In the genomic region with DNA sequence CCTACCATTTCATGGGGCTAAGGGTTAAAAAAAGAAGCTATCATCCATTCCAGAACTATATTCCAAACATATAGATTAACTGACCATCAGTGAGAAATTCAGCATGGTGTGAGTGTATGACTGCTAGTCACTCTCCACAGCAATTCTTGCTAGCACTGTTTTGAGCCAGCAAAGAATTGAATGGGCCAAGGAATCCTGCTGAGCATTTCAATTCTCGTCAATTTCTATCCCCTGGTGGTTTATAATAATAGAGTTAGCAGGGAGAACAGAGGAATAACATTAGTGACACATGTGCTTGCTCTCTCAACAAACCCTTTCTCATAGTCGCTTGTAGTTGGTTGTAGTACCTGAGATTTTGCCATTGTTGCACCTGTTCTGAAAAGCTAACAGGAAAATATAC, we compare ENCODE assay signal across 23 cellular contexts. TPM values are rescaled to one million over a fixed set of nuclear protein-coding genes. Genes with fewer than 3 reads are reported as not detected.
DNase-seq lines count a peak whose midpoint lies in the region; ATAC-seq and TF ChIP-seq lines count a peak whose summit lies in the region.
"Had no signal": no experiment of that assay in that cellular context is flagged by ENCODE, and none has a peak within 500 bp of the region (broad histone marks: within the 10 kb centered on the region; RNA-seq: fewer than 3 reads in every experiment).

No MANE protein-coding gene starts in this region.

- H2AFZ ChIP-seq in GM23338 = no peak overlapping the region

- H2BK15ac ChIP-seq in mesendoderm (replicated peaks; ENCODE audit: low read depth) = no peak overlapping the region

- H3K27ac Mint-ChIP-seq in GM23338 = 0 out of 2 replicates have a peak overlapping the region, but pooled peaks have one; percentile 13
- no peak overlapping the region for H3K27ac Mint-ChIP-seq in activated naive CD8-positive, alpha-beta T cell treated with anti-CD3 and anti-CD28 coated beads for 36 hours
- H3K27ac Mint-ChIP-seq: activated CD4-positive, alpha-beta memory T cell treated with anti-CD3 and anti-CD28 coated beads for 36 hours; activated naive CD4-positive, alpha-beta T cell treated with anti-CD3 and anti-CD28 coated beads for 36 hours; activated T-helper 1 cell treated with anti-CD3 and anti-CD28 coated beads, Interleukin-12 subunit alpha, Interleukin-12 subunit beta, Interleukin-2, Interleukin-4 antibody, amounts not matched to agents 30 ng/mL and 10 ng/mL and 1 ng/mL, durations not matched to agents 14 hours and 24 hours and 36 hours had no signal

- no peak overlapping the region for H2BK120ac ChIP-seq in mesendoderm (ENCODE audit: low read depth, low read length)

- no peak overlapping the region for H2BK5ac ChIP-seq in mesendoderm (ENCODE audit: low read length)

- TF ChIP-seq CTCF in GM23338 (conservative IDR thresholded peaks at IDR 0.05; ENCODE audit: low read depth in 2 of 2) = no peak
- no peak for TF ChIP-seq CTCF in body of pancreas (IDR thresholded peaks at IDR 0.05)

- peaks cover 33% of the 10 kb centered on the region for H3K4me1 Mint-ChIP-seq in GM23338
- peaks cover 32% of the 10 kb centered on the region for H3K4me1 Mint-ChIP-seq in activated naive CD8-positive, alpha-beta T cell treated with anti-CD3 and anti-CD28 coated beads for 36 hours

- WGBS in mesendoderm (ENCODE audit: extremely low coverage, insufficient coverage, low lambda C conversion rate) = no CpG with 5 or more reads among the region's 2 CpGs
- 84 to 86% methylated on average over 2 of the region's 2 CpGs for WGBS in body of pancreas, 2 donors

- no peaks in the 10 kb centered on the region for H3K9me2 ChIP-seq in GM23338 (ENCODE audit: insufficient read depth)

- DNase-seq in GM23338 (ENCODE audit: low spot score) (peak; percentile 21), NCI-H1417 treated with DMSO at 0.1 percent for 48 hours (lab: John Stamatoyannopoulos, UW) (peak; percentile 57), NCI-H345 (lab: John Stamatoyannopoulos, UW) (peak; percentile 79), mesendoderm (peak; percentile 25), NK-92 (lab: John Stamatoyannopoulos, UW; ENCODE audit: unreplicated experiment) (no peak), body of pancreas (no peak)
- DNase-seq in activated naive CD8-positive, alpha-beta T cell treated with anti-CD3 and anti-CD28 coated beads for 36 hours = no peak
- DNase-seq: activated CD4-positive, alpha-beta memory T cell treated with anti-CD3 and anti-CD28 coated beads for 36 hours; activated naive CD4-positive, alpha-beta T cell treated with anti-CD3 and anti-CD28 coated beads for 36 hours; amniotic stem cell; C1 segment of cervical spinal cord; Calu3; dorsolateral prefrontal cortex; esophagus squamous epithelium; Right ventricle myocardium superior; stimulated activated CD4-positive, alpha-beta T cell treated with anti-CD3 and anti-CD28 coated beads, Interleukin-12 subunit alpha, Interleukin-12 subunit beta, amount 100 ng/mL, for 4 hours; stimulated activated CD4-positive, alpha-beta T cell treated with anti-CD3 and anti-CD28 coated beads, Interleukin-2, amount 100 ng/mL, for 48 hours; T-helper 2 cell; trophoblast cell had no signal

- H3K79me1 ChIP-seq in mesendoderm (ENCODE audit: low read length) = no peaks in the 10 kb centered on the region

- ATAC-seq in GM23338 = peak; percentile 75
- no peak for ATAC-seq in body of pancreas
- ATAC-seq: activated CD4-positive, CD25-positive, alpha-beta regulatory T cell treated with anti-CD3 and anti-CD28 coated beads, Interleukin-2, amount 50 U/mL, for 24 hours; sciatic nerve; SK-N-SH treated with all-trans-retinoic acid at 6 μM for 48 hours had no signal

- H3K9ac ChIP-seq in mesendoderm (ENCODE audit: low read length) = no peak overlapping the region

- H3K27ac ChIP-seq in GM23338 (ENCODE audit: low read depth) (no peak overlapping the region), mesendoderm (ENCODE audit: low read depth, low read length) (no peak overlapping the region), body of pancreas (no peak overlapping the region)
- H3K27ac ChIP-seq: dorsolateral prefrontal cortex, esophagus squamous epithelium had no signal

- no peak overlapping the region for H3K4me3 Mint-ChIP-seq in GM23338
- no peak overlapping the region for H3K4me3 Mint-ChIP-seq in activated naive CD8-positive, alpha-beta T cell treated with anti-CD3 and anti-CD28 coated beads for 36 hours
- H3K4me3 Mint-ChIP-seq: activated CD4-positive, alpha-beta memory T cell treated with anti-CD3 and anti-CD28 coated beads for 36 hours; activated naive CD4-positive, alpha-beta T cell treated with anti-CD3 and anti-CD28 coated beads for 36 hours; activated T-helper 1 cell treated with anti-CD3 and anti-CD28 coated beads, Interleukin-12 subunit alpha, Interleukin-12 subunit beta, Interleukin-2, Interleukin-4 antibody, amounts not matched to agents 30 ng/mL and 10 ng/mL and 1 ng/mL, durations not matched to agents 14 hours and 24 hours and 36 hours had no signal

- H3K36me3 Mint-ChIP-seq in GM23338 (ENCODE audit: low read depth) = peaks cover 32% of the 10 kb centered on the region
- H3K36me3 Mint-ChIP-seq in activated naive CD8-positive, alpha-beta T cell treated with anti-CD3 and anti-CD28 coated beads for 36 hours = peaks cover 39% of the 10 kb centered on the region

- H3K4me3 ChIP-seq in GM23338 = no peak overlapping the region
- H3K4me3 ChIP-seq in mesendoderm (ENCODE audit: low read length) = no peak overlapping the region
- H3K4me3 ChIP-seq in body of pancreas = no peak overlapping the region
- H3K4me3 ChIP-seq: dorsolateral prefrontal cortex, esophagus squamous epithelium had no signal

- H3K9me3 Mint-ChIP-seq in GM23338 = no peaks in the 10 kb centered on the region
- no peaks in the 10 kb centered on the region for H3K9me3 Mint-ChIP-seq in activated naive CD8-positive, alpha-beta T cell treated with anti-CD3 and anti-CD28 coated beads for 36 hours
- H3K9me3 Mint-ChIP-seq: activated CD4-positive, alpha-beta memory T cell treated with anti-CD3 and anti-CD28 coated beads for 36 hours; activated naive CD4-positive, alpha-beta T cell treated with anti-CD3 and anti-CD28 coated beads for 36 hours; activated T-helper 1 cell treated with anti-CD3 and anti-CD28 coated beads, Interleukin-12 subunit alpha, Interleukin-12 subunit beta, Interleukin-2, Interleukin-4 antibody, amounts not matched to agents 30 ng/mL and 10 ng/mL and 1 ng/mL, durations not matched to agents 14 hours and 24 hours and 36 hours had no signal

- H3K4me1 ChIP-seq in GM23338 (ENCODE audit: insufficient read depth) (peaks cover 26% of the 10 kb centered on the region), mesendoderm (ENCODE audit: control insufficient read depth, low read depth, low read length) (no peaks in the 10 kb centered on the region), body of pancreas (peaks cover 15% of the 10 kb centered on the region)

- no peak overlapping the region for H3K18ac ChIP-seq in mesendoderm (ENCODE audit: low read length)

- no peaks in the 10 kb centered on the region for H4K20me1 ChIP-seq in GM23338 (replicated peaks; ENCODE audit: insufficient read depth)

- intact Hi-C loops in body of pancreas (cut with DNase I) = no loop called here

- H2AK5ac ChIP-seq in mesendoderm (ENCODE audit: low read length) = no peak overlapping the region

- H3K4me2 ChIP-seq in GM23338 = no peak overlapping the region
- no peak overlapping the region for H3K4me2 ChIP-seq in mesendoderm (ENCODE audit: low read length)

- no peaks in the 10 kb centered on the region for H3K27me3 ChIP-seq in GM23338 (ENCODE audit: insufficient read depth)
- H3K27me3 ChIP-seq in mesendoderm (ENCODE audit: insufficient read depth, low read length, poor library complexity) = no peaks in the 10 kb centered on the region
- no peaks in the 10 kb centered on the region for H3K27me3 ChIP-seq in body of pancreas
- H3K27me3 ChIP-seq: dorsolateral prefrontal cortex, esophagus squamous epithelium had no signal

- no peak overlapping the region for H4K8ac ChIP-seq in mesendoderm (ENCODE audit: low read depth, low read length)

- no peak overlapping the region for H4K5ac ChIP-seq in mesendoderm (ENCODE audit: low read length)

- TF ChIP-seq POLR2A in body of pancreas (IDR thresholded peaks at IDR 0.05) = no peak

- H3F3A ChIP-seq in GM23338 (replicated peaks; ENCODE audit: low read depth) = no peaks in the 10 kb centered on the region

- H3K79me2 ChIP-seq in GM23338 (replicated peaks; ENCODE audit: insufficient read depth) (peaks cover 57% of the 10 kb centered on the region), mesendoderm (ENCODE audit: control insufficient read depth, insufficient read depth, low read length) (peaks cover 3% of the 10 kb centered on the region)

- no peaks in the 10 kb centered on the region for H3K27me3 Mint-ChIP-seq in GM23338 (ENCODE audit: insufficient read depth, low read depth, poor library complexity)
- no peaks in the 10 kb centered on the region for H3K27me3 Mint-ChIP-seq in activated naive CD8-positive, alpha-beta T cell treated with anti-CD3 and anti-CD28 coated beads for 36 hours
- H3K27me3 Mint-ChIP-seq: activated CD4-positive, alpha-beta memory T cell treated with anti-CD3 and anti-CD28 coated beads for 36 hours had no signal

- H3K9me3 ChIP-seq in body of pancreas = no peaks in the 10 kb centered on the region
- H3K9me3 ChIP-seq: esophagus squamous epithelium had no signal

- H3K56ac ChIP-seq in mesendoderm (ENCODE audit: low read length) = no peak overlapping the region

- H3K4ac ChIP-seq in mesendoderm (ENCODE audit: low read depth, low read length) = no peak overlapping the region

- H3K23ac ChIP-seq in mesendoderm (ENCODE audit: low read length) = no peak overlapping the region

- H3K36me3 ChIP-seq in GM23338 (ENCODE audit: insufficient read depth) = peaks cover 6% of the 10 kb centered on the region
- peaks cover 5% of the 10 kb centered on the region for H3K36me3 ChIP-seq in mesendoderm (ENCODE audit: control insufficient read depth, insufficient read depth, low read length)
- H3K36me3 ChIP-seq in body of pancreas (replicated peaks in 1 of 2; ENCODE audit: insufficient read depth in 1 of 2, low read depth in 2 of 2) = peaks cover 0 to 14% of the 10 kb centered on the region in 2 donors

TF ChIP-seq in GM23338, 12 proteins besides CTCF, POLR2A, EP300 and RAD21 (continues in another document):
- TF ChIP-seq JUNB (IDR thresholded peaks at IDR 0.05; ENCODE audit: unreplicated experiment) (no peak), STAT1 (IDR thresholded peaks at IDR 0.05; ENCODE audit: unreplicated experiment) (no peak), ZNF331 (CRISPR knock-in tag; IDR thresholded peaks at IDR 0.05; ENCODE audit: low read depth) (no peak)

RNA-seq across cellular contexts. Expression of gene MBIP, which starts 7.2 kb away (rescaled TPM):
- 24.4 TPM in 2 replicates for total RNA-seq in GM23338 (2014; rRNA removed; shearing (Covaris generic))
- polyA plus RNA-seq in GM23338 (2016; fragmentation: Nextera tagmentation; extraction: Ambion mirVana) = 44.4 and 49.7 TPM in 2 replicates
- 27.2 TPM for polyA plus RNA-seq in mesendoderm (2013, experiment 1 of 2)
- polyA plus RNA-seq in mesendoderm (2013, experiment 2 of 2) = 28.7 TPM
- total RNA-seq in activated naive CD8-positive, alpha-beta T cell treated with anti-CD3 and anti-CD28 coated beads for 36 hours = 10 to 100 TPM; 30.1 to 33.1 TPM
- 1 to 10 TPM; 5.6 to 9.9 TPM for total RNA-seq in body of pancreas

Comparison
In these comparisons a context has a peak if more than half of its experiments do, and no peak if none do; other contexts are left out.
1. DNase-seq: peak in GM23338 (single experiment), NCI-H1417 treated with DMSO at 0.1 percent for 48 hours (single experiment), NCI-H345 (single experiment) and mesendoderm (single experiment); none in NK-92 (single experiment), activated naive CD8-positive, alpha-beta T cell treated with anti-CD3 and anti-CD28 coated beads for 36 hours (single experiment) and body of pancreas (0 of 4).